In genomic region chr1:221344693-221345092, GRCh38 we compare ENCODE assay signal across 17 cellular contexts.
DNase-seq lines count a peak whose midpoint lies in the region; ATAC-seq and TF ChIP-seq lines count a peak whose summit lies in the region.
"Had no signal": no experiment of that assay in that cellular context is flagged by ENCODE, and none has a peak within 500 bp of the region (broad histone marks: within the 10 kb centered on the region; RNA-seq: fewer than 3 reads in every experiment).

No MANE protein-coding gene starts in this region.

- H3K9me3 ChIP-seq in transverse colon, result no peaks in the 10 kb centered on the region
- H3K9me3 ChIP-seq: gastroesophageal sphincter had no signal

- intact Hi-C loops in transverse colon (cut with DNase I; ENCODE audit: low total_unique reads), result no loop called here

- no peak for TF ChIP-seq EP300 in transverse colon (IDR thresholded peaks at IDR 0.05; ENCODE audit: low read depth)

- DNase-seq in EH (ENCODE audit: low read depth) (peak; percentile 74), LHCN-M2 (ENCODE audit: low read depth) (peak; percentile 85), epithelial cell of esophagus (ENCODE audit: low read depth) (peak; percentile 62), renal cortical epithelial cell (ENCODE audit: low read depth) (peak; percentile 9), transverse colon (no peak), globus pallidus (ENCODE audit: low spot score) (no peak)
- DNase-seq: activated CD4-positive, alpha-beta T cell treated with anti-CD3 and anti-CD28 coated beads, Interleukin-2, amount 10 ng/mL, durations not matched to agents 7 days and 5 days; cortex of kidney; DMS79 treated with DMSO at 0.1 percent for 48 hours; left cardiac atrium; mesendoderm; naive thymus-derived CD4-positive, alpha-beta T cell; NCI-H1436; NCI-H524 had no signal

- no peak overlapping the region for H3K27ac ChIP-seq in transverse colon
- H3K27ac ChIP-seq: gastroesophageal sphincter had no signal

- in situ Hi-C loops in transverse colon (cut with MboI; ENCODE audit: low pct_ligation_motif_present in 1 of 4, low pct_unique_long_range_greater_than_20kb in 1 of 4, low sequenced_read_pairs in 3 of 4), result no loop called here

- H3K4me3 ChIP-seq in epithelial cell of esophagus (ENCODE audit: low read length) (no peak overlapping the region), transverse colon (no peak overlapping the region)
- H3K4me3 ChIP-seq: gastroesophageal sphincter had no signal

- no peaks in the 10 kb centered on the region for H3K4me1 ChIP-seq in transverse colon
- H3K4me1 ChIP-seq: gastroesophageal sphincter had no signal

- TF ChIP-seq CTCF in epithelial cell of esophagus (IDR thresholded peaks at IDR 0.05; ENCODE audit: insufficient read depth, low read depth, low read length, missing control alignments) (no peak), transverse colon (IDR thresholded peaks at IDR 0.05) (no peak)

- H3K36me3 ChIP-seq in transverse colon, result no peaks in the 10 kb centered on the region
- H3K36me3 ChIP-seq: gastroesophageal sphincter had no signal

- no peak for ATAC-seq in GM19324 (IDR thresholded peaks at IDR 0.05; ENCODE audit: low FRiP score, unreplicated experiment)
- ATAC-seq: activated T-helper 17 cell treated with anti-CD3 and anti-CD28 coated beads, Interleukin-2, amount 50 U/mL, for 72 hours; gastroesophageal sphincter; left cardiac atrium; naive thymus-derived CD4-positive, alpha-beta T cell had no signal

- 69 to 80% methylated on average over 1 of the region's 1 CpG for WGBS in transverse colon (ENCODE audit: low coverage in 1 of 2), 2 donors

- H3K27me3 ChIP-seq in transverse colon, result no peaks in the 10 kb centered on the region
- H3K27me3 ChIP-seq: gastroesophageal sphincter had no signal

- TF ChIP-seq POLR2A in transverse colon (IDR thresholded peaks at IDR 0.05), result no peak

Comparison
In these comparisons a context has a peak if more than half of its experiments do, and no peak if none do; other contexts are left out.
1. DNase-seq: peak in EH (single experiment), LHCN-M2 (single experiment), epithelial cell of esophagus (single experiment) and renal cortical epithelial cell (single experiment); none in transverse colon (single experiment) and globus pallidus (single experiment).